ENCODE assay signal across 10 cellular contexts in genomic region chr21:33019885-33020557, GRCh38. TPM values are rescaled to one million over a fixed set of nuclear protein-coding genes. Genes with fewer than 3 reads are reported as not detected.
A peak's percentile ranks its signal among the peaks of the same experiment; 100 is the strongest.
DNase-seq lines count a peak whose midpoint lies in the region; ATAC-seq lines count a peak whose summit lies in the region.
"Had no signal": no experiment of that assay in that cellular context is flagged by ENCODE, and none has a peak within 500 bp of the region (broad histone marks: within the 10 kb centered on the region; RNA-seq: fewer than 3 reads in every experiment).

No MANE protein-coding gene starts in this region.

- H3K27ac ChIP-seq in right cardiac atrium (ENCODE audit: low read length) (no peak overlapping the region), mesendoderm (ENCODE audit: low read depth, low read length) (no peak overlapping the region), urinary bladder (ENCODE audit: low read depth) (no peak overlapping the region)

- H3K9me3 ChIP-seq in right cardiac atrium (ENCODE audit: control insufficient read depth, low read length) = no peaks in the 10 kb centered on the region

- no peaks in the 10 kb centered on the region for H3K4me1 ChIP-seq in right cardiac atrium (ENCODE audit: control insufficient read depth, insufficient read depth, low read length)
- no peaks in the 10 kb centered on the region for H3K4me1 ChIP-seq in mesendoderm (ENCODE audit: control insufficient read depth, low read depth, low read length)
- H3K4me1 ChIP-seq in urinary bladder (ENCODE audit: insufficient read depth) = no peaks in the 10 kb centered on the region

- H3K9me3 Mint-ChIP-seq in activated naive CD8-positive, alpha-beta T cell treated with anti-CD3 and anti-CD28 coated beads, Interleukin-2, amount 10 ng/mL, durations not matched to agents 7 days and 5 days = no peaks in the 10 kb centered on the region

- H2AK5ac ChIP-seq in mesendoderm (ENCODE audit: low read length) = no peak overlapping the region

- H3K23ac ChIP-seq in mesendoderm (ENCODE audit: low read length) = no peak overlapping the region

- H3K27me3 Mint-ChIP-seq in activated naive CD8-positive, alpha-beta T cell treated with anti-CD3 and anti-CD28 coated beads, Interleukin-2, amount 10 ng/mL, durations not matched to agents 7 days and 5 days = peaks cover 93% of the 10 kb centered on the region

- POLR2A ChIA-PET in activated naive CD8-positive, alpha-beta T cell treated with anti-CD3 and anti-CD28 coated beads, Interleukin-2, amount 10 ng/mL, durations not matched to agents 7 days and 5 days (lab: Charles Lee) = no interaction called here

- intact Hi-C loops in right cardiac atrium (cut with DNase I) = no loop called here
- intact Hi-C loops in Right ventricle myocardium inferior (cut with DNase I) = loop anchor here (10.0 kb wide), 1 partner anchor 55 kb away; the partner anchor contains the start of gene OLIG1

- H2BK5ac ChIP-seq in mesendoderm (ENCODE audit: low read length) = no peak overlapping the region

- H4K5ac ChIP-seq in mesendoderm (ENCODE audit: low read length) = no peak overlapping the region

- H3K27me3 ChIP-seq in right cardiac atrium (ENCODE audit: control insufficient read depth, insufficient read depth) (peaks cover 7% of the 10 kb centered on the region), mesendoderm (ENCODE audit: insufficient read depth, low read length, poor library complexity) (peaks cover 70% of the 10 kb centered on the region)

- H3K4me3 ChIP-seq in right cardiac atrium (ENCODE audit: low read length) (peak overlapping the region; percentile 11), mesendoderm (ENCODE audit: low read length) (no peak overlapping the region), urinary bladder (ENCODE audit: low read depth, low read length) (peak overlapping the region; percentile 14)

- ATAC-seq in right cardiac atrium (peak; percentile 34 to 46), Right ventricle myocardium inferior (no peak)
- no peak for ATAC-seq in activated naive CD8-positive, alpha-beta T cell treated with anti-CD3 and anti-CD28 coated beads, Interleukin-2, amount 10 ng/mL, durations not matched to agents 7 days and 5 days (ENCODE audit: low read depth)

- peak overlapping the region; percentile 40 for H3K4me2 ChIP-seq in mesendoderm (ENCODE audit: low read length)

- H3K36me3 Mint-ChIP-seq in activated naive CD8-positive, alpha-beta T cell treated with anti-CD3 and anti-CD28 coated beads, Interleukin-2, amount 10 ng/mL, durations not matched to agents 7 days and 5 days = peaks cover 6% of the 10 kb centered on the region

- H3K56ac ChIP-seq in mesendoderm (ENCODE audit: low read length) = peak overlapping the region; percentile 67

- no peak overlapping the region for H2BK15ac ChIP-seq in mesendoderm (replicated peaks; ENCODE audit: low read depth)

- peak overlapping the region; percentile 19 for H3K9ac ChIP-seq in mesendoderm (ENCODE audit: low read length)

- H3K36me3 ChIP-seq in mesendoderm (ENCODE audit: control insufficient read depth, insufficient read depth, low read length) (no peaks in the 10 kb centered on the region), urinary bladder (ENCODE audit: insufficient read depth) (no peaks in the 10 kb centered on the region)

- H2BK120ac ChIP-seq in mesendoderm (ENCODE audit: low read depth, low read length) = no peak overlapping the region

- DNase-seq in right cardiac atrium (no peak), Right ventricle myocardium inferior (ENCODE audit: missing footprints) (no peak), mesendoderm (no peak), NCI-H69 (lab: John Stamatoyannopoulos, UW) (no peak), midbrain (lab: John Stamatoyannopoulos, UW) (no peak), EL (no peak)
- peak; percentile 60 for DNase-seq in activated naive CD8-positive, alpha-beta T cell treated with anti-CD3 and anti-CD28 coated beads, Interleukin-2, amount 10 ng/mL, durations not matched to agents 7 days and 5 days
- DNase-seq: NCI-H1092, T-helper 1 cell had no signal

- under 1% methylated on average over 55 of the region's 55 CpGs for WGBS in right cardiac atrium
- WGBS in mesendoderm (ENCODE audit: extremely low coverage, insufficient coverage, low lambda C conversion rate) = no CpG with 5 or more reads among the region's 55 CpGs
- under 1% methylated on average over 55 of the region's 55 CpGs for WGBS in urinary bladder

- H3K79me1 ChIP-seq in mesendoderm (ENCODE audit: low read length) = no peaks in the 10 kb centered on the region

- no peaks in the 10 kb centered on the region for H3K79me2 ChIP-seq in mesendoderm (ENCODE audit: control insufficient read depth, insufficient read depth, low read length)

- no peak overlapping the region for H4K8ac ChIP-seq in mesendoderm (ENCODE audit: low read depth, low read length)

- peaks cover 20% of the 10 kb centered on the region for H3K4me1 Mint-ChIP-seq in activated naive CD8-positive, alpha-beta T cell treated with anti-CD3 and anti-CD28 coated beads, Interleukin-2, amount 10 ng/mL, durations not matched to agents 7 days and 5 days

- no peak overlapping the region for H3K27ac Mint-ChIP-seq in activated naive CD8-positive, alpha-beta T cell treated with anti-CD3 and anti-CD28 coated beads, Interleukin-2, amount 10 ng/mL, durations not matched to agents 7 days and 5 days

- H3K18ac ChIP-seq in mesendoderm (ENCODE audit: low read length) = no peak overlapping the region

- peak overlapping the region; percentile 52 for H3K4me3 Mint-ChIP-seq in activated naive CD8-positive, alpha-beta T cell treated with anti-CD3 and anti-CD28 coated beads, Interleukin-2, amount 10 ng/mL, durations not matched to agents 7 days and 5 days

- H3K4ac ChIP-seq in mesendoderm (ENCODE audit: low read depth, low read length) = no peak overlapping the region

RNA-seq across cellular contexts. Expression of gene OLIG2, which starts 5.7 kb away (rescaled TPM):
- total RNA-seq in right cardiac atrium = not detected
- not detected for polyA plus RNA-seq in right cardiac atrium
- total RNA-seq in Right ventricle myocardium inferior = not detected
- not detected for total RNA-seq in activated naive CD8-positive, alpha-beta T cell treated with anti-CD3 and anti-CD28 coated beads, Interleukin-2, amount 10 ng/mL, durations not matched to agents 7 days and 5 days
- polyA plus RNA-seq in mesendoderm (2013, experiment 1 of 2) = 0.55 TPM
- polyA plus RNA-seq in mesendoderm (2013, experiment 2 of 2) = 0.60 TPM
- not detected for total RNA-seq in urinary bladder
- polyA plus RNA-seq in urinary bladder = not detected

RNA-seq across cellular contexts. Expression of gene OLIG1, which starts 49.9 kb away (rescaled TPM):
- total RNA-seq in right cardiac atrium (1 to 10 TPM in 1 of 4 donors, not detected in 3; 1.3 TPM), Right ventricle myocardium inferior (0.89 TPM), urinary bladder (not detected)
- polyA plus RNA-seq in right cardiac atrium (0.68 TPM), urinary bladder (not detected)
- total RNA-seq in activated naive CD8-positive, alpha-beta T cell treated with anti-CD3 and anti-CD28 coated beads, Interleukin-2, amount 10 ng/mL, durations not matched to agents 7 days and 5 days = not detected
- 0.17 TPM for polyA plus RNA-seq in mesendoderm (2013, experiment 1 of 2)
- not detected for polyA plus RNA-seq in mesendoderm (2013, experiment 2 of 2)

Comparison
In these comparisons a context has a peak if more than half of its experiments do, and no peak if none do; other contexts are left out.
1. ATAC-seq: peak in right cardiac atrium (2 of 2); none in Right ventricle myocardium inferior (single experiment) and activated naive CD8-positive, alpha-beta T cell treated with anti-CD3 and anti-CD28 coated beads, Interleukin-2, amount 10 ng/mL, durations not matched to agents 7 days and 5 days (single experiment).